1 cellular context compared by ENCODE assay signal in the genomic region with DNA sequence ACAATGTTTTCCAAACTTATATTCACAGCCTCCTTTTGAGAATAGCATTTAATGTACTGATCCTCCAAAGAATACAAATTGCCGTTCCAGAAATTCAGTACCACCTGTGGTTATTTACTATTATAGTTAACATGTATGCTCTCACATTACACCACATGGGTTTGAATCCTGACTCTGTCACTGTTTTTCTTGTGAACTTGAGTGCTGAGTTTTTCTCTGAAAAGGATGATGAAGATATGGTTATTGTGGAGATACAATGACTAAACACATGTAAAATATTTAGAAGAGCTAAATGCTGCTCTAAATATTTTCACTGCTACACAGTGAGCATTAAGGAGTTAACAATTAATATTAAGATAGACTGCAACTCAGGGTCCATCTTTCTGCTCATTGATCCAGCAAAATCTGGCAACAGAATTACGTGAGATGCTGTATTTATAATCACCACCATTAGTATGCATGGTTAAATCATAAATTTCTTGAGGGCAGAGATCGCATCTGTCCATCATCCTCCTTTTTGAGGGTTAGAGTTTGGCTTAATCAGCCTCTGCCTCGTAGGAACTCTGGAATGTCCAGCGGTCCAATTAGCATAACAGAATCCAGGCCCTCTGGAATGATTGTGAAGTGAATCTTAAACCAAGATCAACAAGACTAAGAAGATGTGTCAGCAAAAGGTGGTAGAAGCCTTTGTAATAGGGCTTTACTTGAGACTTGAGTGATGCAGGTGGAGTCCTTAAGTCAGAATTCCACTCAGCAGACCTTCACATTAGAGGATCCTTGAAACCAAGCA.
TF ChIP-seq lines count a peak whose summit lies in the region.

No MANE protein-coding gene starts in this region.

TF ChIP-seq in HCT116, 20 proteins besides CTCF, POLR2A, EP300 and RAD21 (continued from another document):
- TF ChIP-seq, protein P1, sequence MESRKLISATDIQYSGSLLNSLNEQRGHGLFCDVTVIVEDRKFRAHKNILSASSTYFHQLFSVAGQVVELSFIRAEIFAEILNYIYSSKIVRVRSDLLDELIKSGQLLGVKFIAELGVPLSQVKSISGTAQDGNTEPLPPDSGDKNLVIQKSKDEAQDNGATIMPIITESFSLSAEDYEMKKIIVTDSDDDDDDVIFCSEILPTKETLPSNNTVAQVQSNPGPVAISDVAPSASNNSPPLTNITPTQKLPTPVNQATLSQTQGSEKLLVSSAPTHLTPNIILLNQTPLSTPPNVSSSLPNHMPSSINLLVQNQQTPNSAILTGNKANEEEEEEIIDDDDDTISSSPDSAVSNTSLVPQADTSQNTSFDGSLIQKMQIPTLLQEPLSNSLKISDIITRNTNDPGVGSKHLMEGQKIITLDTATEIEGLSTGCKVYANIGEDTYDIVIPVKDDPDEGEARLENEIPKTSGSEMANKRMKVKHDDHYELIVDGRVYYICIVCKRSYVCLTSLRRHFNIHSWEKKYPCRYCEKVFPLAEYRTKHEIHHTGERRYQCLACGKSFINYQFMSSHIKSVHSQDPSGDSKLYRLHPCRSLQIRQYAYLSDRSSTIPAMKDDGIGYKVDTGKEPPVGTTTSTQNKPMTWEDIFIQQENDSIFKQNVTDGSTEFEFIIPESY (IDR thresholded peaks at IDR 0.05; ENCODE audit: extremely low read depth, insufficient replicate concordance, low read length): no peak
- TF ChIP-seq SIN3A (IDR thresholded peaks at IDR 0.05; ENCODE audit: low read depth) (no peak), JUND (IDR thresholded peaks at IDR 0.05) (no peak), EZH2 (IDR thresholded peaks at IDR 0.05) (no peak), YY1 (IDR thresholded peaks at IDR 0.05; ENCODE audit: extremely low read depth, insufficient replicate concordance, low read depth, low read length) (no peak), ZNF274 (IDR thresholded peaks at IDR 0.05; ENCODE audit: low read depth, low read length) (no peak), FOSL1 (IDR thresholded peaks at IDR 0.05; ENCODE audit: low read depth) (no peak), SRF (IDR thresholded peaks at IDR 0.05; ENCODE audit: low read depth) (no peak), EZH2phosphoT487 (IDR thresholded peaks at IDR 0.05; ENCODE audit: borderline replicate concordance) (no peak), CBX3 (IDR thresholded peaks at IDR 0.05; ENCODE audit: low read depth) (no peak), TCF7L2 (IDR thresholded peaks at IDR 0.05; ENCODE audit: borderline replicate concordance, extremely low read depth, insufficient read depth, insufficient read length) (no peak)
- TF ChIP-seq, protein P2, sequence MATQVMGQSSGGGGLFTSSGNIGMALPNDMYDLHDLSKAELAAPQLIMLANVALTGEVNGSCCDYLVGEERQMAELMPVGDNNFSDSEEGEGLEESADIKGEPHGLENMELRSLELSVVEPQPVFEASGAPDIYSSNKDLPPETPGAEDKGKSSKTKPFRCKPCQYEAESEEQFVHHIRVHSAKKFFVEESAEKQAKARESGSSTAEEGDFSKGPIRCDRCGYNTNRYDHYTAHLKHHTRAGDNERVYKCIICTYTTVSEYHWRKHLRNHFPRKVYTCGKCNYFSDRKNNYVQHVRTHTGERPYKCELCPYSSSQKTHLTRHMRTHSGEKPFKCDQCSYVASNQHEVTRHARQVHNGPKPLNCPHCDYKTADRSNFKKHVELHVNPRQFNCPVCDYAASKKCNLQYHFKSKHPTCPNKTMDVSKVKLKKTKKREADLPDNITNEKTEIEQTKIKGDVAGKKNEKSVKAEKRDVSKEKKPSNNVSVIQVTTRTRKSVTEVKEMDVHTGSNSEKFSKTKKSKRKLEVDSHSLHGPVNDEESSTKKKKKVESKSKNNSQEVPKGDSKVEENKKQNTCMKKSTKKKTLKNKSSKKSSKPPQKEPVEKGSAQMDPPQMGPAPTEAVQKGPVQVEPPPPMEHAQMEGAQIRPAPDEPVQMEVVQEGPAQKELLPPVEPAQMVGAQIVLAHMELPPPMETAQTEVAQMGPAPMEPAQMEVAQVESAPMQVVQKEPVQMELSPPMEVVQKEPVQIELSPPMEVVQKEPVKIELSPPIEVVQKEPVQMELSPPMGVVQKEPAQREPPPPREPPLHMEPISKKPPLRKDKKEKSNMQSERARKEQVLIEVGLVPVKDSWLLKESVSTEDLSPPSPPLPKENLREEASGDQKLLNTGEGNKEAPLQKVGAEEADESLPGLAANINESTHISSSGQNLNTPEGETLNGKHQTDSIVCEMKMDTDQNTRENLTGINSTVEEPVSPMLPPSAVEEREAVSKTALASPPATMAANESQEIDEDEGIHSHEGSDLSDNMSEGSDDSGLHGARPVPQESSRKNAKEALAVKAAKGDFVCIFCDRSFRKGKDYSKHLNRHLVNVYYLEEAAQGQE (IDR thresholded peaks at IDR 0.05; ENCODE audit: low read depth): no peak
